In genomic region chr20:16518068-16518783, GRCh38 we compare ENCODE assay signal across 8 cellular contexts. TPM values are rescaled to one million over a fixed set of nuclear protein-coding genes. Genes with fewer than 3 reads are reported as not detected.
DNase-seq lines count a peak whose midpoint lies in the region; ATAC-seq and TF ChIP-seq lines count a peak whose summit lies in the region.

No MANE protein-coding gene starts in this region.

- no peak for TF ChIP-seq POLR2A in esophagus squamous epithelium (IDR thresholded peaks at IDR 0.05)

- no peaks in the 10 kb centered on the region for H3K4me1 ChIP-seq in esophagus squamous epithelium

- no peaks in the 10 kb centered on the region for H3K27me3 ChIP-seq in esophagus squamous epithelium

- H3K27ac Mint-ChIP-seq in neural crest cell (ENCODE audit: unreplicated experiment) = no peak overlapping the region
- no peak overlapping the region for H3K27ac Mint-ChIP-seq in activated T-cell treated with anti-CD3 and anti-CD28 coated beads, Interleukin-2, amount 50 U/mL, for 24 hours

- H3K27ac ChIP-seq in esophagus squamous epithelium = no peak overlapping the region

- peaks cover 18% of the 10 kb centered on the region for H3K36me3 Mint-ChIP-seq in neural crest cell (ENCODE audit: low read depth)
- peaks cover 21% of the 10 kb centered on the region for H3K36me3 Mint-ChIP-seq in activated T-cell treated with anti-CD3 and anti-CD28 coated beads, Interleukin-2, amount 50 U/mL, for 24 hours (ENCODE audit: low read depth)

- H3K4me3 Mint-ChIP-seq in neural crest cell = no peak overlapping the region
- no peak overlapping the region for H3K4me3 Mint-ChIP-seq in activated T-cell treated with anti-CD3 and anti-CD28 coated beads, Interleukin-2, amount 50 U/mL, for 24 hours

- WGBS in esophagus squamous epithelium, 2 donors = 49 to 60% methylated on average over 3 to 7 of the region's 12 CpGs

- DNase-seq in 8988T (peak; percentile 34), EL (peak; percentile 29), LoVo (ENCODE audit: low spot score) (peak; percentile 50), RPMI8226 (peak; percentile 47), esophagus squamous epithelium (lab: John Stamatoyannopoulos, UW) (no peak), neural crest cell (ENCODE audit: low read depth, low spot score) (peak; percentile 42)
- DNase-seq in activated T-cell treated with anti-CD3 and anti-CD28 coated beads, Interleukin-2, amount 50 U/mL, for 24 hours = no peak

- TF ChIP-seq CTCF in esophagus squamous epithelium (IDR thresholded peaks at IDR 0.05) (peak; percentile 43 to 71 (median 56)), neural crest cell (conservative IDR thresholded peaks at IDR 0.05) (peak; percentile 75)

- H3K9me3 Mint-ChIP-seq in neural crest cell = peaks cover 3% of the 10 kb centered on the region
- no peaks in the 10 kb centered on the region for H3K9me3 Mint-ChIP-seq in activated T-cell treated with anti-CD3 and anti-CD28 coated beads, Interleukin-2, amount 50 U/mL, for 24 hours

- H3K4me1 Mint-ChIP-seq in neural crest cell = peaks cover 5% of the 10 kb centered on the region
- peaks cover 4% of the 10 kb centered on the region for H3K4me1 Mint-ChIP-seq in activated T-cell treated with anti-CD3 and anti-CD28 coated beads, Interleukin-2, amount 50 U/mL, for 24 hours (ENCODE audit: low read depth)

- no peaks in the 10 kb centered on the region for H3K27me3 Mint-ChIP-seq in neural crest cell (ENCODE audit: low read depth)
- H3K27me3 Mint-ChIP-seq in activated T-cell treated with anti-CD3 and anti-CD28 coated beads, Interleukin-2, amount 50 U/mL, for 24 hours = no peaks in the 10 kb centered on the region

- ATAC-seq in HG02840 (IDR thresholded peaks at IDR 0.05; ENCODE audit: low FRiP score, unreplicated experiment) = no peak

- H3K4me3 ChIP-seq in esophagus squamous epithelium = no peak overlapping the region

- H3K36me3 ChIP-seq in esophagus squamous epithelium = peaks cover 0 to 32% (median 0%) of the 10 kb centered on the region in 3 donors

- intact Hi-C loops in esophagus squamous epithelium (cut with DNase I) = no loop called here

- no peaks in the 10 kb centered on the region for H3K9me3 ChIP-seq in esophagus squamous epithelium

RNA-seq across cellular contexts. Expression of gene KIF16B, which starts 55.0 kb away (rescaled TPM):
- total RNA-seq in esophagus squamous epithelium = 10 to 100 TPM; 16.6 to 29.6 (median 20.2) TPM
- total RNA-seq in neural crest cell = 8.8 and 9.4 TPM in 2 replicates

Comparison
In these comparisons a context has a peak if more than half of its experiments do, and no peak if none do; other contexts are left out.
1. DNase-seq: peak in 8988T (single experiment), EL (single experiment), LoVo (single experiment), RPMI8226 (single experiment) and neural crest cell (single experiment); none in esophagus squamous epithelium (single experiment) and activated T-cell treated with anti-CD3 and anti-CD28 coated beads, Interleukin-2, amount 50 U/mL, for 24 hours (single experiment).